ENCODE assay signal across 14 cellular contexts in genomic region chr1:165883056-165883455, GRCh38. TPM values are rescaled to one million over a fixed set of nuclear protein-coding genes. Genes with fewer than 3 reads are reported as not detected.
DNase-seq lines count a peak whose midpoint lies in the region; ATAC-seq, FAIRE-seq and TF ChIP-seq lines count a peak whose summit lies in the region.
"Had no signal": no experiment of that assay in that cellular context is flagged by ENCODE, and none has a peak within 500 bp of the region (broad histone marks: within the 10 kb centered on the region; RNA-seq: fewer than 3 reads in every experiment).

No MANE protein-coding gene starts in this region.

- no peak overlapping the region for H3K27ac Mint-ChIP-seq in CD4-positive, alpha-beta memory T cell
- H3K27ac Mint-ChIP-seq: activated naive CD4-positive, alpha-beta T cell treated with anti-CD3 and anti-CD28 coated beads, Interleukin-2, amount 10 ng/mL, durations not matched to agents 7 days and 5 days had no signal

- no peaks in the 10 kb centered on the region for H3K9me3 Mint-ChIP-seq in CD4-positive, alpha-beta memory T cell

- CTCF ChIA-PET in RWPE1 (lab: Yijun Ruan, JAX) = interaction anchor here (0.6 kb wide), 1 partner anchor 146 kb away, joined by 3 read pairs; no protein-coding TSS in a partner anchor
- CTCF ChIA-PET in CD4-positive, alpha-beta memory T cell (lab: Charles Lee; ENCODE audit: partially characterized antibody) = interaction anchor here (0.8 to 1.2 kb wide), 2 partner anchors 12 to 515 kb away, joined by 4 to 6 read pairs; no protein-coding TSS in a partner anchor

- H3K27ac ChIP-seq in RWPE1 = no peak overlapping the region
- no peak overlapping the region for H3K27ac ChIP-seq in CD4-positive, alpha-beta memory T cell (ENCODE audit: low read depth, low read length)
- no peak overlapping the region for H3K27ac ChIP-seq in suprapubic skin
- H3K27ac ChIP-seq: body of pancreas had no signal

- TF ChIP-seq POLR2A in H54 (IDR thresholded peaks at IDR 0.05; ENCODE audit: low read depth, low read length) (no peak), suprapubic skin (IDR thresholded peaks at IDR 0.05) (no peak)

- H3K4me1 ChIP-seq in CD4-positive, alpha-beta memory T cell (ENCODE audit: insufficient read depth, low read length) = no peaks in the 10 kb centered on the region
- H3K4me1 ChIP-seq in suprapubic skin = peaks cover 6% of the 10 kb centered on the region

- H3K4me3 Mint-ChIP-seq in CD4-positive, alpha-beta memory T cell = no peak overlapping the region
- H3K4me3 Mint-ChIP-seq: activated naive CD4-positive, alpha-beta T cell treated with anti-CD3 and anti-CD28 coated beads, Interleukin-2, amount 10 ng/mL, durations not matched to agents 7 days and 5 days had no signal

- no peak for TF ChIP-seq EP300 in suprapubic skin (IDR thresholded peaks at IDR 0.05)

- no peak overlapping the region for H3K4me3 ChIP-seq in CD4-positive, alpha-beta memory T cell (ENCODE audit: low read length in 2 of 2)
- no peak overlapping the region for H3K4me3 ChIP-seq in suprapubic skin
- H3K4me3 ChIP-seq: body of pancreas had no signal

- POLR2A ChIA-PET in RWPE1 (lab: Yijun Ruan, JAX; ENCODE audit: low non-redundant PET) = no interaction called here
- POLR2A ChIA-PET in CD4-positive, alpha-beta memory T cell (lab: Charles Lee; ENCODE audit: partially characterized antibody) = no interaction called here

- H3K36me3 Mint-ChIP-seq in CD4-positive, alpha-beta memory T cell = no peaks in the 10 kb centered on the region

- no peaks in the 10 kb centered on the region for H3K27me3 Mint-ChIP-seq in CD4-positive, alpha-beta memory T cell
- H3K27me3 Mint-ChIP-seq: activated naive CD4-positive, alpha-beta T cell treated with anti-CD3 and anti-CD28 coated beads, Interleukin-2, amount 10 ng/mL, durations not matched to agents 7 days and 5 days had no signal

- H3K27me3 ChIP-seq in CD4-positive, alpha-beta memory T cell (ENCODE audit: insufficient read depth, low read length) = no peaks in the 10 kb centered on the region
- no peaks in the 10 kb centered on the region for H3K27me3 ChIP-seq in suprapubic skin
- H3K27me3 ChIP-seq: body of pancreas had no signal

- WGBS in suprapubic skin = 82% methylated on average over 5 of the region's 5 CpGs

- peaks cover 0 to 7% (median 2%) of the 10 kb centered on the region in 4 donors for H3K4me1 Mint-ChIP-seq in CD4-positive, alpha-beta memory T cell

- no peak for FAIRE-seq in H54 (lab: Jason Lieb, UNC)
- FAIRE-seq: HTR-8/SVneo had no signal

- no peak for TF ChIP-seq CTCF in RWPE1 (conservative IDR thresholded peaks at IDR 0.05; ENCODE audit: low read depth)
- TF ChIP-seq CTCF in suprapubic skin (IDR thresholded peaks at IDR 0.05) = no peak

- intact Hi-C loops in CD4-positive, alpha-beta memory T cell (cut with micrococcal nuclease) = no loop called here

- ATAC-seq in GM18517 (IDR thresholded peaks at IDR 0.05; ENCODE audit: unreplicated experiment) (no peak), HG03469 (IDR thresholded peaks at IDR 0.05; ENCODE audit: unreplicated experiment) (no peak)
- ATAC-seq: body of pancreas had no signal

- H3K36me3 ChIP-seq in CD4-positive, alpha-beta memory T cell (ENCODE audit: insufficient read depth, low read length) = no peaks in the 10 kb centered on the region
- no peaks in the 10 kb centered on the region for H3K36me3 ChIP-seq in suprapubic skin

- H3K9me3 ChIP-seq in CD4-positive, alpha-beta memory T cell (ENCODE audit: control insufficient read depth in 1 of 2, low read length in 2 of 2) = no peaks in the 10 kb centered on the region
- H3K9me3 ChIP-seq in suprapubic skin = no peaks in the 10 kb centered on the region
- H3K9me3 ChIP-seq: body of pancreas had no signal

- in situ Hi-C loops in ACHN (cut with HindIII; ENCODE audit: low pct_ligation_motif_present, low pct_unique_long_range_greater_than_20kb, low sequenced_read_pairs) = no loop called here

- peak; percentile 39 for DNase-seq in ACHN
- peak; percentile 51 for DNase-seq in H54 (ENCODE audit: insufficient read length, low spot score)
- peak; percentile 42 for DNase-seq in RWPE1 (ENCODE audit: low spot score)
- DNase-seq in iris pigment epithelial cell (ENCODE audit: low read depth) = peak; percentile 35
- DNase-seq in CD4-positive, alpha-beta memory T cell = no peak
- DNase-seq in suprapubic skin (ENCODE audit: low spot score in 2 of 2) = no peak
- DNase-seq: activated naive CD4-positive, alpha-beta T cell treated with anti-CD3 and anti-CD28 coated beads, Interleukin-2, amount 10 ng/mL, durations not matched to agents 7 days and 5 days; body of pancreas; effector memory CD4-positive, alpha-beta T cell; NCI-H2171; stimulated activated naive CD4-positive, alpha-beta T cell had no signal

RNA-seq across cellular contexts. Expression of gene UCK2, which starts 55.6 kb away (rescaled TPM):
- 1 to 10 TPM; 2.1 to 2.7 TPM for total RNA-seq in CD4-positive, alpha-beta memory T cell
- polyA plus RNA-seq in CD4-positive, alpha-beta memory T cell = 1 to 10 TPM; 5.4 to 5.6 TPM
- total RNA-seq in suprapubic skin = 10 to 100 TPM; 44.8 to 51.5 (median 45.4) TPM

Comparison
In these comparisons a context has a peak if more than half of its experiments do, and no peak if none do; other contexts are left out.
1. DNase-seq: peak in ACHN (single experiment), H54 (single experiment), RWPE1 (single experiment) and iris pigment epithelial cell (single experiment); none in CD4-positive, alpha-beta memory T cell (0 of 5) and suprapubic skin (0 of 2).
2. RNA of gene UCK2, which starts 55.6 kb away (total RNA-seq): 44.8 to 51.5 TPM in suprapubic skin; 2.1 to 2.7 TPM in CD4-positive, alpha-beta memory T cell; every median in the first group is over 10 times any median in the second.